Comparison of ENCODE assay signal across 16 cellular contexts in genomic region chr19:3524075-3524842, GRCh38. TPM values are rescaled to one million over a fixed set of nuclear protein-coding genes. Genes with fewer than 3 reads are reported as not detected.
DNase-seq lines count a peak whose midpoint lies in the region; ATAC-seq and TF ChIP-seq lines count a peak whose summit lies in the region.
"Had no signal": no experiment of that assay in that cellular context is flagged by ENCODE, and none has a peak within 500 bp of the region (broad histone marks: within the 10 kb centered on the region; RNA-seq: fewer than 3 reads in every experiment).

No MANE protein-coding gene starts in this region.

- H3K4me2 ChIP-seq in BLaER1 = 0 out of 2 replicates have a peak overlapping the region, but pooled peaks have one; percentile 25

- H3K4me3 ChIP-seq in BLaER1 (no peak overlapping the region), endodermal cell (ENCODE audit: low read length) (no peak overlapping the region), right lobe of liver (no peak overlapping the region)
- H3K4me3 ChIP-seq: BLaER1 treated with 17β-estradiol and CSF1 and Interleukin-3, amounts not matched to agents 10 nM and 100 nM had no signal

- H3K9ac ChIP-seq in BLaER1 (no peak overlapping the region), endodermal cell (ENCODE audit: extremely low read depth, low read length, poor library complexity, severe bottlenecking) (no peak overlapping the region)

- H3K27me3 ChIP-seq in BLaER1 (no peaks in the 10 kb centered on the region), endodermal cell (ENCODE audit: control insufficient read depth, insufficient read depth, low read length, poor library complexity, severe bottlenecking) (no peaks in the 10 kb centered on the region), right lobe of liver (no peaks in the 10 kb centered on the region)
- H3K27me3 ChIP-seq: BLaER1 treated with 17β-estradiol and CSF1 and Interleukin-3, amounts not matched to agents 10 nM and 100 nM had no signal

- WGBS in endodermal cell (ENCODE audit: insufficient coverage in 1 of 2, insufficient read length in 1 of 2), 2 experiments = 93 to 95% methylated on average over 25 to 33 of the region's 33 CpGs
- WGBS in right lobe of liver (ENCODE audit: insufficient coverage, low coverage, low lambda C conversion rate, missing lambda C conversion rate) = 94% methylated on average over 6 of the region's 33 CpGs

- POLR2A ChIA-PET in activated CD4-positive, alpha-beta T cell treated with anti-CD3 and anti-CD28 coated beads, Interleukin-2, amount 10 ng/mL, durations not matched to agents 7 days and 5 days (lab: Charles Lee) = no interaction called here

- H3K27me3 Mint-ChIP-seq in T-helper 17 cell (no peaks in the 10 kb centered on the region), endodermal cell (ENCODE audit: insufficient read depth) (no peaks in the 10 kb centered on the region)
- H3K27me3 Mint-ChIP-seq in activated CD4-positive, alpha-beta T cell treated with anti-CD3 and anti-CD28 coated beads, Interleukin-2, amount 10 ng/mL, durations not matched to agents 7 days and 5 days = no peaks in the 10 kb centered on the region
- H3K27me3 Mint-ChIP-seq: CD4-positive, CD25-positive, alpha-beta regulatory T cell had no signal

- ATAC-seq in T-helper 17 cell (no peak), right lobe of liver (peak in 1 of 4 donors; percentile 82)
- ATAC-seq: HCT116 had no signal

- TF ChIP-seq POLR2A in right lobe of liver (IDR thresholded peaks at IDR 0.05) = no peak

- TF ChIP-seq CTCF in endodermal cell (conservative IDR thresholded peaks at IDR 0.05) = no peak
- TF ChIP-seq CTCF in right lobe of liver (IDR thresholded peaks at IDR 0.05) = no peak

- H3K9me3 ChIP-seq in BLaER1 (no peaks in the 10 kb centered on the region), T-helper 17 cell (ENCODE audit: control insufficient read depth, low read length, poor library complexity, severe bottlenecking) (no peaks in the 10 kb centered on the region), endodermal cell (ENCODE audit: control insufficient read depth, low read length) (no peaks in the 10 kb centered on the region), right lobe of liver (no peaks in the 10 kb centered on the region)
- H3K9me3 ChIP-seq: BLaER1 treated with 17β-estradiol and CSF1 and Interleukin-3, amounts not matched to agents 10 nM and 100 nM had no signal

- peak in 1 of 3 donors; percentile 2 for DNase-seq in T-helper 17 cell
- no peak for DNase-seq in endodermal cell
- peak in 2 of 3 donors; percentile 16 to 70 for DNase-seq in right lobe of liver
- DNase-seq in NCI-H446 (lab: John Stamatoyannopoulos, UW) = no peak
- no peak for DNase-seq in NCI-H2029 treated with DMSO at 0.1 percent for 48 hours (lab: John Stamatoyannopoulos, UW)
- no peak for DNase-seq in activated CD4-positive, alpha-beta T cell treated with anti-CD3 and anti-CD28 coated beads, Interleukin-2, amount 10 ng/mL, durations not matched to agents 7 days and 5 days
- no peak for DNase-seq in NCI-H345 treated with DMSO at 0.1 percent for 48 hours (lab: John Stamatoyannopoulos, UW; ENCODE audit: unreplicated experiment)
- DNase-seq: 8988T; AML-193; CD4-positive, CD25-positive, alpha-beta regulatory T cell had no signal

- H3K27ac Mint-ChIP-seq in T-helper 17 cell (peak overlapping the region; percentile 57), endodermal cell (peak overlapping the region; percentile 49)
- H3K27ac Mint-ChIP-seq in activated CD4-positive, alpha-beta T cell treated with anti-CD3 and anti-CD28 coated beads, Interleukin-2, amount 10 ng/mL, durations not matched to agents 7 days and 5 days = no peak overlapping the region
- H3K27ac Mint-ChIP-seq: CD4-positive, CD25-positive, alpha-beta regulatory T cell had no signal

- peaks cover 88% of the 10 kb centered on the region for H4K20me1 ChIP-seq in BLaER1

- H3K36me3 Mint-ChIP-seq in T-helper 17 cell (ENCODE audit: low read depth) = peaks cover 6% of the 10 kb centered on the region
- H3K36me3 Mint-ChIP-seq in endodermal cell (ENCODE audit: low read depth) = peaks cover 30% of the 10 kb centered on the region
- H3K36me3 Mint-ChIP-seq in activated CD4-positive, alpha-beta T cell treated with anti-CD3 and anti-CD28 coated beads, Interleukin-2, amount 10 ng/mL, durations not matched to agents 7 days and 5 days (ENCODE audit: low read depth) = peaks cover 16% of the 10 kb centered on the region

- H3K4me1 ChIP-seq in BLaER1 (peaks cover 56% of the 10 kb centered on the region), endodermal cell (ENCODE audit: control insufficient read depth, insufficient read depth, low read length) (no peaks in the 10 kb centered on the region), right lobe of liver (peaks cover 0 to 13% (median 0%) of the 10 kb centered on the region in 4 donors)

- peaks cover 81% of the 10 kb centered on the region for H3K36me3 ChIP-seq in BLaER1
- peaks cover 35% of the 10 kb centered on the region for H3K36me3 ChIP-seq in endodermal cell (ENCODE audit: control insufficient read depth, insufficient read depth, low read length)
- H3K36me3 ChIP-seq in right lobe of liver = peaks cover 5 to 35% (median 11%) of the 10 kb centered on the region in 4 donors

- H3K4me1 Mint-ChIP-seq in T-helper 17 cell (peaks cover 8% of the 10 kb centered on the region), endodermal cell (no peaks in the 10 kb centered on the region)
- H3K4me1 Mint-ChIP-seq in activated CD4-positive, alpha-beta T cell treated with anti-CD3 and anti-CD28 coated beads, Interleukin-2, amount 10 ng/mL, durations not matched to agents 7 days and 5 days = peaks cover 5% of the 10 kb centered on the region

- H3K27ac ChIP-seq in BLaER1 (no peak overlapping the region), endodermal cell (ENCODE audit: low read depth, low read length) (no peak overlapping the region), right lobe of liver (peak overlapping the region in 1 of 3 donors; percentile 33)
- H3K27ac ChIP-seq: BLaER1 treated with 17β-estradiol and CSF1 and Interleukin-3, amounts not matched to agents 10 nM and 100 nM; HL-60 had no signal

- intact Hi-C loops in right lobe of liver (cut with DNase I) = no loop called here

- no peaks in the 10 kb centered on the region for H3K9me3 Mint-ChIP-seq in endodermal cell
- no peaks in the 10 kb centered on the region for H3K9me3 Mint-ChIP-seq in activated CD4-positive, alpha-beta T cell treated with anti-CD3 and anti-CD28 coated beads, Interleukin-2, amount 10 ng/mL, durations not matched to agents 7 days and 5 days
- H3K9me3 Mint-ChIP-seq: CD4-positive, CD25-positive, alpha-beta regulatory T cell had no signal

- H3K4me3 Mint-ChIP-seq in T-helper 17 cell = no peak overlapping the region
- no peak overlapping the region for H3K4me3 Mint-ChIP-seq in endodermal cell
- H3K4me3 Mint-ChIP-seq in activated CD4-positive, alpha-beta T cell treated with anti-CD3 and anti-CD28 coated beads, Interleukin-2, amount 10 ng/mL, durations not matched to agents 7 days and 5 days = no peak overlapping the region
- H3K4me3 Mint-ChIP-seq: CD4-positive, CD25-positive, alpha-beta regulatory T cell had no signal

- CTCF ChIA-PET in activated CD4-positive, alpha-beta T cell treated with anti-CD3 and anti-CD28 coated beads, Interleukin-2, amount 10 ng/mL, durations not matched to agents 7 days and 5 days (lab: Charles Lee) = no interaction called here

RNA-seq across cellular contexts. Expression of gene TEKTIP1, which starts 14.7 kb away (rescaled TPM):
- total RNA-seq in T-helper 17 cell = 1 to 10 TPM; 5.0 to 8.4 TPM
- 1 to 10 TPM; 4.6 to 5.7 TPM for total RNA-seq in endodermal cell
- polyA plus RNA-seq in endodermal cell (2013, experiment 1 of 2) = 0.75 TPM
- polyA plus RNA-seq in endodermal cell (2013, experiment 2 of 2) = 0.62 TPM
- total RNA-seq in right lobe of liver = 1 to 10 TPM in 3 of 6 experiments, not detected in 3; 1.1 to 1.6 (median 1.3) TPM
- 1 to 10 TPM; 6.5 to 8.7 TPM for total RNA-seq in activated CD4-positive, alpha-beta T cell treated with anti-CD3 and anti-CD28 coated beads, Interleukin-2, amount 10 ng/mL, durations not matched to agents 7 days and 5 days
- total RNA-seq: Daoy had no signal
- polyA plus RNA-seq: H1 had no signal

RNA-seq across cellular contexts. Expression of gene FZR1, which starts 18.1 kb away (rescaled TPM):
- total RNA-seq in T-helper 17 cell (10 to 100 TPM; 95.0 to 96.6 TPM), endodermal cell (10 to 100 TPM; 56.7 to 65.1 TPM), right lobe of liver (10 to 100 TPM; 18.7 to 34.1 (median 23.8) TPM)
- 49.5 TPM for polyA plus RNA-seq in endodermal cell (2013, experiment 1 of 2)
- 52.5 TPM for polyA plus RNA-seq in endodermal cell (2013, experiment 2 of 2)
- total RNA-seq in activated CD4-positive, alpha-beta T cell treated with anti-CD3 and anti-CD28 coated beads, Interleukin-2, amount 10 ng/mL, durations not matched to agents 7 days and 5 days = 10 to 100 TPM; 78.6 to 79.3 TPM

RNA-seq across cellular contexts. Expression of gene DOHH, which starts 23.8 kb away (rescaled TPM):
- 1 to 10 TPM; 4.1 to 5.2 TPM for total RNA-seq in T-helper 17 cell
- 10 to 100 TPM; 13.4 to 14.3 TPM for total RNA-seq in endodermal cell
- polyA plus RNA-seq in endodermal cell (2013, experiment 1 of 2) = 7.8 TPM
- polyA plus RNA-seq in endodermal cell (2013, experiment 2 of 2) = 7.8 TPM
- 10 to 100 TPM in 1 of 6 experiments, 1 to 10 TPM in 5; 3.7 to 16.7 (median 4.9) TPM for total RNA-seq in right lobe of liver
- 10 to 100 TPM in 1 of 2 experiments, 1 to 10 TPM in 1; 9.2 to 12.6 TPM for total RNA-seq in activated CD4-positive, alpha-beta T cell treated with anti-CD3 and anti-CD28 coated beads, Interleukin-2, amount 10 ng/mL, durations not matched to agents 7 days and 5 days

RNA-seq across cellular contexts. Expression of gene MFSD12, which starts 33.1 kb away (rescaled TPM):
- total RNA-seq in T-helper 17 cell (10 to 100 TPM; 58.1 to 62.0 TPM), endodermal cell (10 to 100 TPM; 48.2 to 62.4 TPM), right lobe of liver (100 to 1,000 TPM in 1 of 6 experiments, 10 to 100 TPM in 5; 23.8 to 114 (median 31.5) TPM)
- 44.5 TPM for polyA plus RNA-seq in endodermal cell (2013, experiment 1 of 2)
- polyA plus RNA-seq in endodermal cell (2013, experiment 2 of 2) = 39.0 TPM
- 10 to 100 TPM; 62.1 to 67.6 TPM for total RNA-seq in activated CD4-positive, alpha-beta T cell treated with anti-CD3 and anti-CD28 coated beads, Interleukin-2, amount 10 ng/mL, durations not matched to agents 7 days and 5 days

RNA-seq across cellular contexts. Expression of gene SMIM44, which starts 41.0 kb away (rescaled TPM):
- total RNA-seq in T-helper 17 cell (not detected), endodermal cell (not detected), right lobe of liver (not detected)
- polyA plus RNA-seq in endodermal cell (2013, experiment 1 of 2) = not detected
- polyA plus RNA-seq in endodermal cell (2013, experiment 2 of 2) = not detected
- total RNA-seq in activated CD4-positive, alpha-beta T cell treated with anti-CD3 and anti-CD28 coated beads, Interleukin-2, amount 10 ng/mL, durations not matched to agents 7 days and 5 days = not detected
- total RNA-seq: CD4-positive, CD25-positive, alpha-beta regulatory T cell; Daoy; H1 had no signal
- polyA plus RNA-seq: CD4-positive, CD25-positive, alpha-beta regulatory T cell; H1 had no signal

Comparison
In these comparisons a context has a peak if more than half of its experiments do, and no peak if none do; other contexts are left out.
1. DNase-seq: peak in right lobe of liver (2 of 3); none in endodermal cell (single experiment), NCI-H446 (0 of 2), NCI-H2029 treated with DMSO at 0.1 percent for 48 hours (single experiment), activated CD4-positive, alpha-beta T cell treated with anti-CD3 and anti-CD28 coated beads, Interleukin-2, amount 10 ng/mL, durations not matched to agents 7 days and 5 days (single experiment) and NCI-H345 treated with DMSO at 0.1 percent for 48 hours (single experiment).